ENCODE assay signal across 22 cellular contexts in the genomic region with DNA sequence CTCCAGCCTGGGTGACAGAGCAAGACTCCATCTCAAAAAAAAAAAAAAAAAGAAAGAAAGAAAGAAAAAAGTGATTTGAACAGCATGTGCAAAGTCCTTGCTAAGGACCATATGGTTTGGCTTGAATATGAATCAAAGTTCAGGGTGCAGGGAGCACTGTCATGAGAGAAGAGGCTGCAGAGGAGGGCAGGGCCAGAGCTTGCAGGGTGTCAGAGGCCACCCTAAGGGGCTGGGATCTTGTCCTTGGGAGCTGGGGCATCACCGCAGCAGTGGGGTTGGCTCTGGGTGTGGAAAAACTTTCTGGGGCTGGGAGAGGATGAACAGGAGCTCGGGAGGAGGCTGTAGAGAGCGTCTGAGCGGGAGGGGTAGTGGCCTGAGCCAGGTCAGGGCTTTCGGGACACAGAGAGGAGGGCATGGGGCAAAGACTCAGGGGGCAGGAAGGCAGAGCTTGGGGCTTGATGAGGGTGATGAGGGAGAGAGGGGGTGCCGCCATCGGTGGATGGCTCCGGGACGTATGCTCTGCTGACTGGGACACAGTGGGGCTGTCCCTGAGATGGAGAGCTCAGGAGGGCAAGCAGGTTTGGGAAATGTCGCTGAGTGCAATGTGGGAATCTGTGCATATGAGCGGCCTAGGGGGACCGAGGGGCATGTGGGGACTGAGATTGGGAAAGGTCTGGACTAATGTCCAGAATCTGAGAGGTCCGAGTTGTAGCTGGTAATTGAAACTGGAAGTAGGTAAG. TPM values are rescaled to one million over a fixed set of nuclear protein-coding genes. Genes with fewer than 3 reads are reported as not detected.
DNase-seq lines count a peak whose midpoint lies in the region; ATAC-seq, FAIRE-seq and TF ChIP-seq lines count a peak whose summit lies in the region.
"Had no signal": no experiment of that assay in that cellular context is flagged by ENCODE, and none has a peak within 500 bp of the region (broad histone marks: within the 10 kb centered on the region; RNA-seq: fewer than 3 reads in every experiment).

No MANE protein-coding gene starts in this region.

- peaks cover 34 to 49% (median 40%) of the 10 kb centered on the region in 5 donors for H3K27me3 Mint-ChIP-seq in naive thymus-derived CD4-positive, alpha-beta T cell

- no peak overlapping the region for H3K23ac ChIP-seq in H1 (ENCODE audit: insufficient read length)

- H4K8ac ChIP-seq in H1 (ENCODE audit: extremely low read depth, insufficient read depth, low read length) = no peak overlapping the region

- no peak overlapping the region for H2BK20ac ChIP-seq in H1 (ENCODE audit: low read length)

- WGBS in H1 (ENCODE audit: extremely low coverage in 1 of 2, insufficient coverage in 1 of 2, insufficient read length in 1 of 2, insufficient replicate concordance in 2 of 2, low coverage in 1 of 2, low lambda C conversion rate in 2 of 2, missing lambda C conversion rate in 1 of 2), 2 experiments = 90% methylated on average over 12 of the region's 13 CpGs; no CpG with 5 or more reads in 1 of the 2 experiments

- H2AFZ ChIP-seq in MM.1S (ENCODE audit: low read length) (no peak overlapping the region), H1 (ENCODE audit: low read length) (no peak overlapping the region)
- H2AFZ ChIP-seq: PC-9 had no signal

- no peak for TF ChIP-seq RAD21 in H1 (IDR thresholded peaks at IDR 0.05 in 1 of 2, conservative IDR thresholded peaks at IDR 0.05 in 1 of 2; ENCODE audit: low read depth in 2 of 2, low read length in 2 of 2)

- no peak overlapping the region for H4K91ac ChIP-seq in H1 (replicated peaks; ENCODE audit: insufficient read length, low read length)

- H3F3A ChIP-seq in MM.1S (ENCODE audit: insufficient read depth, low read length) = no peaks in the 10 kb centered on the region

- H2BK5ac ChIP-seq in H1 (ENCODE audit: low read depth, low read length) = no peak overlapping the region

- H3K4me1 Mint-ChIP-seq in naive thymus-derived CD4-positive, alpha-beta T cell = peaks cover 5 to 12% (median 7%) of the 10 kb centered on the region in 7 donors

- H3K4ac ChIP-seq in H1 (replicated peaks; ENCODE audit: insufficient read length, low read depth, low read length) = no peak overlapping the region

- H3K4me2 ChIP-seq in MM.1S (ENCODE audit: low read depth, low read length) = peak overlapping the region; percentile 38; the same call in 1 of the 2 replicates
- H3K4me2 ChIP-seq in H1 (ENCODE audit: insufficient read depth in 1 of 2, low read depth in 2 of 2, low read length in 2 of 2) = no peak overlapping the region
- H3K4me2 ChIP-seq: A549, KMS-11, PC-9 had no signal

- no peak overlapping the region for H3K18ac ChIP-seq in H1 (ENCODE audit: extremely low read depth, low read length)

- H3K79me1 ChIP-seq in H1 (ENCODE audit: low read depth, low read length) = no peaks in the 10 kb centered on the region

- no peak for ATAC-seq in gastrocnemius medialis
- ATAC-seq in GM21526 (IDR thresholded peaks at IDR 0.05; ENCODE audit: low FRiP score, unreplicated experiment) = no peak
- ATAC-seq in naive thymus-derived CD4-positive, alpha-beta T cell = no peak
- ATAC-seq: A549, Right ventricle myocardium inferior had no signal

- H3K4me1 ChIP-seq in MM.1S (ENCODE audit: low read length) (no peaks in the 10 kb centered on the region), H1 (replicated peaks in 1 of 4; ENCODE audit: control insufficient read depth in 3 of 4, insufficient read depth in 4 of 4, low read length in 3 of 4) (peaks cover 0 to 15% (median 9%) of the 10 kb centered on the region in 4 experiments; a peak in 6 of 7 replicates), gastrocnemius medialis (peaks cover 24 to 39% of the 10 kb centered on the region in 2 donors)
- H3K4me1 ChIP-seq in naive thymus-derived CD4-positive, alpha-beta T cell (ENCODE audit: control insufficient read depth in 2 of 2, insufficient read depth in 2 of 2, low read length in 2 of 2) = peaks cover 0 to 7% of the 10 kb centered on the region in 2 donors

- H2AK5ac ChIP-seq in H1 (ENCODE audit: low read depth, low read length) = no peak overlapping the region

- H3K4me3 Mint-ChIP-seq in naive thymus-derived CD4-positive, alpha-beta T cell = no peak overlapping the region

- H3K9me3 ChIP-seq in MM.1S (replicated peaks; ENCODE audit: insufficient read depth, low read length) = no peaks in the 10 kb centered on the region
- no peaks in the 10 kb centered on the region for H3K9me3 ChIP-seq in H1 (ENCODE audit: insufficient read depth in 2 of 2, low read depth in 1 of 2, low read length in 1 of 2)
- no peaks in the 10 kb centered on the region for H3K9me3 ChIP-seq in gastrocnemius medialis
- H3K9me3 ChIP-seq in naive thymus-derived CD4-positive, alpha-beta T cell (ENCODE audit: control insufficient read depth in 2 of 3, low read length in 3 of 3) = no peaks in the 10 kb centered on the region
- H3K9me3 ChIP-seq: A549, Caco-2 had no signal

- H3K4me3 ChIP-seq in MM.1S (ENCODE audit: low read length) = no peak overlapping the region
- no peak overlapping the region for H3K4me3 ChIP-seq in H1 (ENCODE audit: extremely low read depth in 1 of 4, insufficient read depth in 2 of 4, low read depth in 3 of 4, low read length in 4 of 4)
- H3K4me3 ChIP-seq in gastrocnemius medialis = no peak overlapping the region
- H3K4me3 ChIP-seq in naive thymus-derived CD4-positive, alpha-beta T cell (ENCODE audit: low read length) = no peak overlapping the region
- H3K4me3 ChIP-seq: A549, PC-9, SK-N-MC had no signal

- peak overlapping the region; percentile 86; the same call in 1 of the 2 replicates for H3K27ac ChIP-seq in 22Rv1
- H3K27ac ChIP-seq in MM.1S (ENCODE audit: low read length) = no peak overlapping the region
- no peak overlapping the region for H3K27ac ChIP-seq in H1 (ENCODE audit: low read depth, low read length)
- peak overlapping the region in 3 of 4 donors; percentile 9 to 99 (median 25) for H3K27ac ChIP-seq in gastrocnemius medialis
- no peak overlapping the region for H3K27ac ChIP-seq in naive thymus-derived CD4-positive, alpha-beta T cell (ENCODE audit: low read depth, low read length)
- H3K27ac ChIP-seq: A549, KMS-11, PC-9, SK-N-MC had no signal

- H3K9ac ChIP-seq in MM.1S (ENCODE audit: low read length) (no peak overlapping the region), H1 (replicated peaks in 1 of 4; ENCODE audit: extremely low read depth in 1 of 4, low read depth in 3 of 4, low read length in 3 of 4) (no peak overlapping the region)
- H3K9ac ChIP-seq: KMS-11 had no signal

- peaks cover 11% of the 10 kb centered on the region; the same call in 1 of the 2 replicates for H3K23me2 ChIP-seq in H1 (ENCODE audit: low read depth, low read length)

- TF ChIP-seq CTCF in 22Rv1 (IDR thresholded peaks at IDR 0.05) = no peak
- TF ChIP-seq CTCF in MM.1S (IDR thresholded peaks at IDR 0.05; ENCODE audit: low read length) = no peak
- no peak for TF ChIP-seq CTCF in H1 (IDR thresholded peaks at IDR 0.05; ENCODE audit: control extremely low read depth in 1 of 3, insufficient read depth in 1 of 3, low read depth in 1 of 3, low read length in 3 of 3)
- TF ChIP-seq CTCF in gastrocnemius medialis (IDR thresholded peaks at IDR 0.05 in 4 of 5, conservative IDR thresholded peaks at IDR 0.05 in 1 of 5) = no peak

- TF ChIP-seq EP300 in H1 (IDR thresholded peaks at IDR 0.05; ENCODE audit: borderline replicate concordance in 1 of 2, low read depth in 2 of 2, low read length in 2 of 2) = no peak

- no peaks in the 10 kb centered on the region for H3K36me3 ChIP-seq in MM.1S (replicated peaks; ENCODE audit: insufficient read depth, low read length)
- H3K36me3 ChIP-seq in H1 (ENCODE audit: control insufficient read depth in 2 of 4, insufficient read depth in 4 of 4, low read length in 3 of 4) = no peaks in the 10 kb centered on the region
- H3K36me3 ChIP-seq in gastrocnemius medialis = no peaks in the 10 kb centered on the region
- no peaks in the 10 kb centered on the region for H3K36me3 ChIP-seq in naive thymus-derived CD4-positive, alpha-beta T cell (ENCODE audit: control insufficient read depth in 2 of 3, insufficient read depth in 3 of 3, low read length in 3 of 3)

- peaks cover 0 to 4% (median 0%) of the 10 kb centered on the region in 5 donors for H3K36me3 Mint-ChIP-seq in naive thymus-derived CD4-positive, alpha-beta T cell
- H3K36me3 Mint-ChIP-seq: CD14-positive monocyte had no signal

- no peak overlapping the region for H2BK15ac ChIP-seq in H1 (ENCODE audit: low read length)

- H4K5ac ChIP-seq in H1 (ENCODE audit: insufficient read length, low read depth, low read length) = no peak overlapping the region

- no peak for FAIRE-seq in H1 (lab: Jason Lieb, UNC)
- FAIRE-seq: A549, H54 had no signal

- H3K9me2 ChIP-seq in MM.1S (replicated peaks; ENCODE audit: insufficient read depth, low read length) = no peaks in the 10 kb centered on the region

- H3K27ac Mint-ChIP-seq in naive thymus-derived CD4-positive, alpha-beta T cell = no peak overlapping the region
- H3K27ac Mint-ChIP-seq: CD14-positive monocyte had no signal

- intact Hi-C loops in gastrocnemius medialis (cut with DNase I; ENCODE audit: low total_unique reads) = no loop called here
- intact Hi-C loops in naive thymus-derived CD4-positive, alpha-beta T cell (cut with micrococcal nuclease) = no loop called here

- H3K56ac ChIP-seq in H1 (replicated peaks; ENCODE audit: insufficient read length, low read depth, low read length) = no peak overlapping the region

- CTCF ChIA-PET in H1 (lab: Charles Lee; ENCODE audit: partially characterized antibody) = interaction anchor here (1.1 to 3.3 kb wide), 6 partner anchors 17 to 77 kb away, joined by 3 to 19 read pairs (median 4); no protein-coding TSS in a partner anchor
- CTCF ChIA-PET in naive thymus-derived CD4-positive, alpha-beta T cell (lab: Charles Lee) = no interaction called here

- H2BK12ac ChIP-seq in H1 (ENCODE audit: low read depth, low read length) = 0 out of 2 replicates have a peak overlapping the region, but pooled peaks have one; percentile 39

- H3K27me3 ChIP-seq in MM.1S (replicated peaks; ENCODE audit: insufficient read depth, low read length) (peaks cover 70% of the 10 kb centered on the region), H1 (replicated peaks in 1 of 4; ENCODE audit: control insufficient read depth in 3 of 4, extremely low read depth in 1 of 4, insufficient read depth in 3 of 4, low read length in 3 of 4) (peaks cover 0 to 9% (median 7%) of the 10 kb centered on the region in 4 experiments; a peak in 4 of 7 replicates), gastrocnemius medialis (no peaks in the 10 kb centered on the region)
- peaks cover 0 to 12% of the 10 kb centered on the region in 2 donors for H3K27me3 ChIP-seq in naive thymus-derived CD4-positive, alpha-beta T cell (ENCODE audit: control insufficient read depth in 2 of 2, insufficient read depth in 2 of 2, low read length in 2 of 2)

- DNase-seq in MM.1S (no peak), H1 (ENCODE audit: low read depth in 1 of 2, low spot score in 2 of 2) (no peak), gastrocnemius medialis (no peak), NCI-H146 treated with DMSO at 0.1 percent for 48 hours (lab: John Stamatoyannopoulos, UW; ENCODE audit: unreplicated experiment) (no peak), COLO829 (ENCODE audit: low spot score) (no peak)
- DNase-seq in naive thymus-derived CD4-positive, alpha-beta T cell = no peak
- DNase-seq: Caco-2, EL, NCI-H1092, NCI-H146, NCI-H2081 treated with DMSO at 0.1 percent for 48 hours, NCI-H510A treated with DMSO at 0.1 percent for 48 hours had no signal

- TF ChIP-seq POLR2A in H1 (IDR thresholded peaks at IDR 0.05; ENCODE audit: control extremely low read depth in 1 of 2, low read depth in 2 of 2, low read length in 2 of 2) (no peak), gastrocnemius medialis (IDR thresholded peaks at IDR 0.05) (no peak)

- in situ Hi-C loops in gastrocnemius medialis (cut with MboI; ENCODE audit: low sequenced_read_pairs in 4 of 4) = no loop called here

- POLR2A ChIA-PET in H1 (lab: Charles Lee; ENCODE audit: partially characterized antibody) = interaction anchor here (1.1 to 3.9 kb wide), 6 partner anchors 10 to 201 kb away, joined by 3 to 30 read pairs (median 4); no protein-coding TSS in a partner anchor
- POLR2A ChIA-PET in naive thymus-derived CD4-positive, alpha-beta T cell (lab: Charles Lee) = no interaction called here

- no peak overlapping the region for H2BK120ac ChIP-seq in H1 (replicated peaks; ENCODE audit: low read depth, low read length)

- H3K79me2 ChIP-seq in MM.1S (ENCODE audit: low read length) = no peaks in the 10 kb centered on the region
- no peaks in the 10 kb centered on the region for H3K79me2 ChIP-seq in H1 (ENCODE audit: control insufficient read depth in 1 of 2, insufficient read depth in 2 of 2, low read length in 2 of 2)

- no peaks in the 10 kb centered on the region for H4K20me1 ChIP-seq in MM.1S (ENCODE audit: insufficient read depth, low read length)
- no peaks in the 10 kb centered on the region for H4K20me1 ChIP-seq in H1 (replicated peaks in 1 of 2; ENCODE audit: control insufficient read depth in 1 of 2, insufficient read depth in 2 of 2, low read length in 2 of 2)

- H3K14ac ChIP-seq in H1 (ENCODE audit: insufficient read length) = no peak overlapping the region

- H3K9me3 Mint-ChIP-seq in naive thymus-derived CD4-positive, alpha-beta T cell = no peaks in the 10 kb centered on the region

RNA-seq across cellular contexts. Expression of gene TRPM4, which starts 3.0 kb away (rescaled TPM):
- 11.3 and 12.6 TPM in 2 replicates for total RNA-seq in H1 (2021; fragmentation: NEBNext Ultra II Directional; extraction: Animal tissue kit (Norgen Biotek cat#: 25700))
- polyA plus RNA-seq in H1 (2011; rRNA removed) = 13.3 and 21.5 TPM in 2 replicates
- polyA plus RNA-seq in H1 (2011; cell fraction: cytosol; rRNA removed) = 14.1 TPM
- 28.9 TPM for polyA plus RNA-seq in H1 (2011; cell fraction: nucleus; rRNA removed)
- 9.4 to 14.2 TPM (median 13.5 TPM) in 4 replicates for polyA plus RNA-seq in H1 (2012, experiment 1 of 2)
- polyA plus RNA-seq in H1 (2012, experiment 2 of 2) = 6.2 TPM
- 9.1 TPM for polyA plus RNA-seq in H1 (2013, experiment 1 of 2)
- 8.2 TPM for polyA plus RNA-seq in H1 (2013, experiment 2 of 2)
- 5.0 and 6.0 TPM in 2 replicates for polyA minus RNA-seq in H1 (2011; rRNA and poly(A)+ RNA removed)
- polyA minus RNA-seq in H1 (2011; cell fraction: cytosol; rRNA and poly(A)+ RNA removed) = 5.9 TPM
- polyA minus RNA-seq in H1 (2011; cell fraction: nucleus; rRNA and poly(A)+ RNA removed) = 14.8 TPM
- total RNA-seq in gastrocnemius medialis = 10 to 100 TPM; 10.4 to 11.5 (median 11.3) TPM
- 1 to 10 TPM in 1 of 5 experiments, under 1 TPM in 3, not detected in 1; 0.72 to 3.2 (median 0.85) TPM for total RNA-seq in naive thymus-derived CD4-positive, alpha-beta T cell
- polyA plus RNA-seq in naive thymus-derived CD4-positive, alpha-beta T cell = under 1 TPM in 1 of 2 donors, not detected in 1; 0.13 TPM

RNA-seq across cellular contexts. Expression of gene HRC, which starts 5.4 kb away (rescaled TPM):
- total RNA-seq in H1 (2021; fragmentation: NEBNext Ultra II Directional; extraction: Animal tissue kit (Norgen Biotek cat#: 25700)) = 1.8 and 2.3 TPM in 2 replicates
- 2.6 and 6.8 TPM in 2 replicates for polyA plus RNA-seq in H1 (2011; rRNA removed)
- 10.7 TPM for polyA plus RNA-seq in H1 (2011; cell fraction: cytosol; rRNA removed)
- polyA plus RNA-seq in H1 (2011; cell fraction: nucleus; rRNA removed) = 7.4 TPM
- polyA plus RNA-seq in H1 (2012, experiment 1 of 2) = 1.6 to 4.2 TPM (median 3.0 TPM) in 4 replicates
- polyA plus RNA-seq in H1 (2012, experiment 2 of 2) = 0.50 TPM
- polyA plus RNA-seq in H1 (2013, experiment 1 of 2) = 5.9 TPM
- polyA plus RNA-seq in H1 (2013, experiment 2 of 2) = 6.1 TPM
- polyA minus RNA-seq in H1 (2011; rRNA and poly(A)+ RNA removed) = 0.61 and 4.4 TPM in 2 replicates
- 1.6 TPM for polyA minus RNA-seq in H1 (2011; cell fraction: cytosol; rRNA and poly(A)+ RNA removed)
- polyA minus RNA-seq in H1 (2011; cell fraction: nucleus; rRNA and poly(A)+ RNA removed) = 2.0 TPM
- 100 to 1,000 TPM; 190 to 537 (median 300) TPM for total RNA-seq in gastrocnemius medialis
- total RNA-seq in naive thymus-derived CD4-positive, alpha-beta T cell = not detected
- not detected for polyA plus RNA-seq in naive thymus-derived CD4-positive, alpha-beta T cell
- total RNA-seq: Caco-2, M059J, PC-9 had no signal
- polyA plus RNA-seq: CD14-positive monocyte had no signal

RNA-seq across cellular contexts. Expression of gene PPFIA3, which starts 41.3 kb away (rescaled TPM):
- 25.3 and 28.0 TPM in 2 replicates for total RNA-seq in H1 (2021; fragmentation: NEBNext Ultra II Directional; extraction: Animal tissue kit (Norgen Biotek cat#: 25700))
- polyA plus RNA-seq in H1 (2011; rRNA removed) = 15.9 and 28.8 TPM in 2 replicates
- polyA plus RNA-seq in H1 (2011; cell fraction: cytosol; rRNA removed) = 24.4 TPM
- polyA plus RNA-seq in H1 (2011; cell fraction: nucleus; rRNA removed) = 60.9 TPM
- polyA plus RNA-seq in H1 (2012, experiment 1 of 2) = 19.8 to 30.7 TPM (median 28.0 TPM) in 4 replicates
- polyA plus RNA-seq in H1 (2012, experiment 2 of 2) = 23.3 TPM
- polyA plus RNA-seq in H1 (2013, experiment 1 of 2) = 23.1 TPM
- 22.3 TPM for polyA plus RNA-seq in H1 (2013, experiment 2 of 2)
- polyA minus RNA-seq in H1 (2011; rRNA and poly(A)+ RNA removed) = 12.6 and 13.4 TPM in 2 replicates
- polyA minus RNA-seq in H1 (2011; cell fraction: cytosol; rRNA and poly(A)+ RNA removed) = 15.0 TPM
- polyA minus RNA-seq in H1 (2011; cell fraction: nucleus; rRNA and poly(A)+ RNA removed) = 28.2 TPM
- total RNA-seq in gastrocnemius medialis = 1 to 10 TPM; 1.9 to 4.1 (median 3.0) TPM
- total RNA-seq in naive thymus-derived CD4-positive, alpha-beta T cell = 1 to 10 TPM; 2.2 to 4.9 (median 3.3) TPM
- under 1 TPM; 0.15 to 0.54 TPM for polyA plus RNA-seq in naive thymus-derived CD4-positive, alpha-beta T cell
- polyA plus RNA-seq: CD14-positive monocyte had no signal

RNA-seq across cellular contexts. Expression of gene C19orf73, which starts 41.7 kb away (rescaled TPM):
- 1.2 and 2.5 TPM in 2 replicates for total RNA-seq in H1 (2021; fragmentation: NEBNext Ultra II Directional; extraction: Animal tissue kit (Norgen Biotek cat#: 25700))
- polyA plus RNA-seq in H1 (2011; rRNA removed) = 4.6 and 10.0 TPM in 2 replicates
- polyA plus RNA-seq in H1 (2011; cell fraction: cytosol; rRNA removed) = 6.5 TPM
- polyA plus RNA-seq in H1 (2011; cell fraction: nucleus; rRNA removed) = 10.6 TPM
- 1.4 to 3.3 TPM (median 2.6 TPM) in 4 replicates for polyA plus RNA-seq in H1 (2012, experiment 1 of 2)
- polyA plus RNA-seq in H1 (2012, experiment 2 of 2) = 1.8 TPM
- polyA plus RNA-seq in H1 (2013, experiment 1 of 2) = 3.3 TPM
- 2.7 TPM for polyA plus RNA-seq in H1 (2013, experiment 2 of 2)
- polyA minus RNA-seq in H1 (2011; rRNA and poly(A)+ RNA removed) = 0.63 and 1.6 TPM in 2 replicates
- 1.7 TPM for polyA minus RNA-seq in H1 (2011; cell fraction: cytosol; rRNA and poly(A)+ RNA removed)
- polyA minus RNA-seq in H1 (2011; cell fraction: nucleus; rRNA and poly(A)+ RNA removed) = 7.8 TPM
- 10 to 100 TPM in 1 of 4 donors, 1 to 10 TPM in 3; 1.3 to 11.7 (median 3.5) TPM for total RNA-seq in gastrocnemius medialis
- total RNA-seq in naive thymus-derived CD4-positive, alpha-beta T cell = 1 to 10 TPM; 1.3 to 2.8 (median 2.2) TPM
- 1 to 10 TPM; 4.3 to 4.8 TPM for polyA plus RNA-seq in naive thymus-derived CD4-positive, alpha-beta T cell

RNA-seq across cellular contexts. Expression of gene LIN7B, which starts 46.5 kb away (rescaled TPM):
- 4.1 and 4.2 TPM in 2 replicates for total RNA-seq in H1 (2021; fragmentation: NEBNext Ultra II Directional; extraction: Animal tissue kit (Norgen Biotek cat#: 25700))
- 4.1 and 6.0 TPM in 2 replicates for polyA plus RNA-seq in H1 (2011; rRNA removed)
- polyA plus RNA-seq in H1 (2011; cell fraction: cytosol; rRNA removed) = 4.6 TPM
- polyA plus RNA-seq in H1 (2011; cell fraction: nucleus; rRNA removed) = 9.1 TPM
- polyA plus RNA-seq in H1 (2012, experiment 1 of 2) = 1.7 to 7.5 TPM (median 4.9 TPM) in 4 replicates
- polyA plus RNA-seq in H1 (2012, experiment 2 of 2) = 2.1 TPM
- 1.8 TPM for polyA plus RNA-seq in H1 (2013, experiment 1 of 2)
- 2.8 TPM for polyA plus RNA-seq in H1 (2013, experiment 2 of 2)
- 1.6 and 2.4 TPM in 2 replicates for polyA minus RNA-seq in H1 (2011; rRNA and poly(A)+ RNA removed)
- polyA minus RNA-seq in H1 (2011; cell fraction: cytosol; rRNA and poly(A)+ RNA removed) = not detected
- 3.5 TPM for polyA minus RNA-seq in H1 (2011; cell fraction: nucleus; rRNA and poly(A)+ RNA removed)
- total RNA-seq in gastrocnemius medialis = 10 to 100 TPM; 25.7 to 97.9 (median 34.0) TPM
- 10 to 100 TPM in 4 of 5 experiments, 1 to 10 TPM in 1; 3.7 to 21.7 (median 10.8) TPM for total RNA-seq in naive thymus-derived CD4-positive, alpha-beta T cell
- 1 to 10 TPM; 4.0 to 5.7 TPM for polyA plus RNA-seq in naive thymus-derived CD4-positive, alpha-beta T cell

Comparison
In these comparisons a context has a peak if more than half of its experiments do, and no peak if none do; other contexts are left out.
1. H3K27ac ChIP-seq: peak in 22Rv1 (single experiment) and gastrocnemius medialis (3 of 4); none in MM.1S (single experiment), H1 (single experiment) and naive thymus-derived CD4-positive, alpha-beta T cell (single experiment).
2. RNA of gene HRC, which starts 5.4 kb away (total RNA-seq): 190 to 537 TPM in gastrocnemius medialis; 1.8 to 2.3 TPM in H1 and not detected in naive thymus-derived CD4-positive, alpha-beta T cell; every median in the first group is over 10 times any median in the second.